ENCODE assay signal across 18 cellular contexts in genomic region chr19:5137114-5137513, GRCh38.
"Had no signal": no experiment of that assay in that cellular context is flagged by ENCODE, and none has a peak within 500 bp of the region (broad histone marks: within the 10 kb centered on the region; RNA-seq: fewer than 3 reads in every experiment).

No MANE protein-coding gene starts in this region.

- H3K9me3 Mint-ChIP-seq: stimulated activated naive CD8-positive, alpha-beta T cell treated with anti-CD3 and anti-CD28 coated beads, Interleukin-15, Interleukin-2, amounts not matched to agents 100 ng/mL and 50 ng/mL, for 24 hours had no signal

- H3K27me3 Mint-ChIP-seq: progenitor cell of endocrine pancreas; stimulated activated naive CD8-positive, alpha-beta T cell treated with anti-CD3 and anti-CD28 coated beads, Interleukin-15, Interleukin-2, amounts not matched to agents 100 ng/mL and 50 ng/mL, for 24 hours had no signal

- H3K4me1 ChIP-seq: gastrocnemius medialis, lower lobe of right lung, uterus had no signal

- H3K27ac ChIP-seq: coronary artery, epithelial cell of prostate, esophagus muscularis mucosa, gastrocnemius medialis, heart right ventricle, left ventricle myocardium inferior, lower lobe of right lung, tibial artery, upper lobe of left lung, uterus had no signal

- FAIRE-seq: endometrium had no signal

- H3K9me3 ChIP-seq: esophagus muscularis mucosa, gastrocnemius medialis, heart right ventricle, left ventricle myocardium inferior, lower lobe of right lung, tibial artery, upper lobe of left lung, uterus had no signal

- DNase-seq: effector CD8-positive, alpha-beta T cell; gastrocnemius medialis; heart right ventricle; left ventricle myocardium inferior; lower lobe of right lung; stimulated activated CD4-positive, alpha-beta T cell treated with anti-CD3 and anti-CD28 coated beads, Interleukin-2, amount 100 ng/mL, for 48 hours; tibial artery; uterus had no signal

- ATAC-seq: gastrocnemius medialis; heart right ventricle; lower lobe of right lung; naive thymus-derived CD8-positive, alpha-beta T cell; right cardiac atrium had no signal

- H3K27ac Mint-ChIP-seq: progenitor cell of endocrine pancreas; stimulated activated naive CD8-positive, alpha-beta T cell treated with anti-CD3 and anti-CD28 coated beads, Interleukin-15, Interleukin-2, amounts not matched to agents 100 ng/mL and 50 ng/mL, for 24 hours had no signal

- H3K4me3 ChIP-seq: coronary artery, esophagus muscularis mucosa, gastrocnemius medialis, heart right ventricle, left ventricle myocardium inferior, lower lobe of right lung, smooth muscle cell, tibial artery, upper lobe of left lung, uterus had no signal

- H3K36me3 ChIP-seq: uterus had no signal
